In the genomic region with DNA sequence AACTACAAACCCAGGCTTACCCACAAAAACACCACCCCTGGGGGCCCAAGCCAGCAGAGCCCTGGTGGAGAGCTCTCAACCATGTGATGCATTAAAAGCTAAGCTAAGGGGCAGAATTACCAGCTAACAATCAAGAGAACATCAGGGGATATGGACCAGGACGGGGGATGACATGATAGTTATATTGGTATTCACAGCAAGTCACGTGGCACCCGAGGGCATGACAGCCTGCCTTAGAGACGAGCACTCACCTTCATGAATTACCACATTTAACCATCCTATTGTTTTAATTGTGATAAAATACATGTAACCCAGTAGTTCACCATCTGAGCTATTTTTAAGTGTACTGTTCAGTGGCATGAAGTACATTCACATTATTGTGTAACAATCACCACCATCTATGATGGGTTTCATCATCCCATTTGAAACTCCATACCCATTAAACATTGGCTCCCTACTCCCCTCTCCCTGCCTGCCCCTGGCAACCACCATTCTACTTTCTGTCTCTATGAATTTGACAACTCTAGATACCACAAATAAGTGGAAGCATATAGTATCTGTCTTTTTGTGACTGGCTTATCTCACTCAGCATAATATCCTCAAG, we compare ENCODE assay signal across 23 cellular contexts.
"Had no signal": no experiment of that assay in that cellular context is flagged by ENCODE, and none has a peak within 500 bp of the region (broad histone marks: within the 10 kb centered on the region; RNA-seq: fewer than 3 reads in every experiment).

No MANE protein-coding gene starts in this region.

- DNase-seq: activated B cell treated with CpG ODN at 0.5 μM for 24 hours; activated CD8-positive, alpha-beta memory T cell treated with anti-CD3 and anti-CD28 coated beads, Interleukin-2, amount 50 U/mL, for 4 hours; activated effector memory CD4-positive, alpha-beta T cell treated with anti-CD3 and anti-CD28 coated beads, Interleukin-2, amount 50 U/mL, for 16 hours; activated naive CD4-positive, alpha-beta T cell treated with anti-CD3 and anti-CD28 coated beads for 36 hours; activated naive CD8-positive, alpha-beta T cell treated with anti-CD3 and anti-CD28 coated beads for 36 hours; activated T-cell treated with anti-CD3 and anti-CD28 coated beads, Interleukin-2, amount 50 U/mL, for 1 hour; cerebellar nuclear complex; colonic mucosa; effector memory CD4-positive, alpha-beta T cell; erythroblast; heart left ventricle; naive B cell; nephron progenitor cell; sigmoid colon; stimulated activated CD4-positive, alpha-beta T cell treated with anti-CD3 and anti-CD28 coated beads, Interleukin-15, amount 100 ng/mL, for 24 hours; stimulated activated naive CD4-positive, alpha-beta T cell; T-helper 2 cell; tibial artery; upper lobe of right lung had no signal

- H3K36me3 ChIP-seq: ascending aorta, cardiac muscle cell, colonic mucosa, heart left ventricle, neutrophil, sigmoid colon, suprapubic skin, tibial artery, upper lobe of right lung had no signal

- H3K9me3 ChIP-seq: ascending aorta, colonic mucosa, neutrophil, tibial artery, upper lobe of right lung had no signal

- H3K4me3 ChIP-seq: ascending aorta, cardiac muscle cell, colonic mucosa, heart left ventricle, sigmoid colon, suprapubic skin, tibial artery, upper lobe of right lung had no signal

- H3K4me1 ChIP-seq: colonic mucosa, sigmoid colon, suprapubic skin, upper lobe of right lung had no signal

- H3K27ac ChIP-seq: ascending aorta, cardiac muscle cell, colonic mucosa, heart left ventricle, neutrophil, sigmoid colon, suprapubic skin, tibial artery, upper lobe of right lung had no signal

- H3K27me3 ChIP-seq: ascending aorta, cardiac muscle cell, colonic mucosa, heart left ventricle, neutrophil, sigmoid colon, suprapubic skin, tibial artery, upper lobe of right lung had no signal
